21 cellular contexts compared by ENCODE assay signal in genomic region chr1:38031513-38031866, GRCh38. TPM values are rescaled to one million over a fixed set of nuclear protein-coding genes. Genes with fewer than 3 reads are reported as not detected.
DNase-seq lines count a peak whose midpoint lies in the region; ATAC-seq, FAIRE-seq and TF ChIP-seq lines count a peak whose summit lies in the region.
"Had no signal": no experiment of that assay in that cellular context is flagged by ENCODE, and none has a peak within 500 bp of the region (broad histone marks: within the 10 kb centered on the region; RNA-seq: fewer than 3 reads in every experiment).

No MANE protein-coding gene starts in this region.

- H3K4me1 ChIP-seq in HEK293 (ENCODE audit: control insufficient read depth, insufficient read depth, low read length) = peaks cover 19% of the 10 kb centered on the region
- H3K4me1 ChIP-seq in K562 (replicated peaks in 1 of 2; ENCODE audit: control insufficient read depth in 2 of 2, insufficient read depth in 2 of 2, low read length in 2 of 2) = peaks cover 10 to 38% of the 10 kb centered on the region in 2 experiments; a peak in 4 of 5 replicates
- H3K4me1 ChIP-seq in neuronal stem cell (ENCODE audit: control insufficient read depth in 2 of 2, insufficient read depth in 1 of 2, low read depth in 1 of 2, low read length in 2 of 2) = peaks cover 28 to 44% of the 10 kb centered on the region in 2 donors

- no peaks in the 10 kb centered on the region for H3K79me1 ChIP-seq in neuronal stem cell (ENCODE audit: low read depth, low read length)

- no TSS peak for BruUV-seq in K562 (replicated peaks; lab: Mats Ljungman, UMichigan)

- no peak overlapping the region for H3K4ac ChIP-seq in neuronal stem cell (ENCODE audit: low read length)

- CTCF ChIA-PET in HEK293 (lab: Yijun Ruan, JAX) (no interaction called here), K562 (lab: Yijun Ruan, JAX; ENCODE audit: low intra/inter-chr PET ratio) (no interaction called here)

- WGBS in K562 (ENCODE audit: insufficient coverage, low coverage, missing lambda C conversion rate) = 21% methylated on average over 4 of the region's 4 CpGs
- no CpG with 5 or more reads among the region's 4 CpGs for WGBS in neuronal stem cell (ENCODE audit: extremely low coverage in 2 of 2, insufficient read length in 2 of 2, insufficient replicate concordance in 1 of 2), 2 donors

- no peak overlapping the region for H4K8ac ChIP-seq in neuronal stem cell (ENCODE audit: low read depth, low read length)

- H3K23ac ChIP-seq in neuronal stem cell (ENCODE audit: low read depth, low read length, poor library complexity) = peak overlapping the region; percentile 12

- peak; percentile 46 for FAIRE-seq in K562 (lab: Jason Lieb, UNC)

- TF ChIP-seq POLR2A in K562 (conservative IDR thresholded peaks at IDR 0.05) = no peak

- ATAC-seq in K562 = no peak
- ATAC-seq: PC-3 had no signal

- no peak overlapping the region for H2AK5ac ChIP-seq in neuronal stem cell (ENCODE audit: low read depth, low read length)

- H3K9ac ChIP-seq in K562 (ENCODE audit: insufficient read depth in 1 of 2, low read depth in 2 of 2, low read length in 2 of 2) (peak overlapping the region in 1 of 2 experiments; percentile 3; a peak in 1 of 4 replicates), neuronal stem cell (ENCODE audit: low read depth, low read length, poor library complexity) (no peak overlapping the region)
- H3K9ac ChIP-seq: parathyroid adenoma had no signal

- in situ Hi-C loops in K562 (cut with MboI) = loop anchor here (25.0 kb wide), 1 partner anchor 556 kb away; no protein-coding TSS in a partner anchor

- H3K4me2 ChIP-seq in K562 (ENCODE audit: insufficient read depth, low read length) = no peak overlapping the region
- no peak overlapping the region for H3K4me2 ChIP-seq in neuronal stem cell (ENCODE audit: insufficient read depth, low read length, poor library complexity, severe bottlenecking)

- H2AFZ ChIP-seq in K562 (ENCODE audit: low read depth, low read length) = no peak overlapping the region
- H2AFZ ChIP-seq in neuronal stem cell (ENCODE audit: low read length) = no peak overlapping the region
- H2AFZ ChIP-seq: parathyroid adenoma had no signal

- no peak overlapping the region for H3K27ac ChIP-seq in HEK293 (ENCODE audit: extremely low read depth, low read depth, low read length)
- no peak overlapping the region for H3K27ac ChIP-seq in K562 (ENCODE audit: extremely low read depth, low read depth, low read length)
- no peak overlapping the region for H3K27ac ChIP-seq in neuronal stem cell (replicated peaks; ENCODE audit: low read length)
- H3K27ac ChIP-seq: parathyroid adenoma had no signal

- no peaks in the 10 kb centered on the region for H3K79me2 ChIP-seq in K562 (ENCODE audit: control insufficient read depth, insufficient read depth, low read length)
- H3K79me2 ChIP-seq: parathyroid adenoma had no signal

- no peak for TF ChIP-seq EP300 in K562 (IDR thresholded peaks at IDR 0.05; ENCODE audit: low read length)

- H3K14ac ChIP-seq in neuronal stem cell (ENCODE audit: low read length) = no peak overlapping the region

- POLR2A ChIA-PET in HEK293 (lab: Yijun Ruan, JAX) (no interaction called here), K562 (lab: Yijun Ruan, JAX) (no interaction called here)

- DNase-seq in CD1c-positive myeloid dendritic cell (ENCODE audit: extremely low spot score) (peak; percentile 44), K562 (ENCODE audit: extremely low read depth in 1 of 4, low spot score in 3 of 4) (no peak), neuronal stem cell (ENCODE audit: low spot score) (no peak), nucleus accumbens (lab: John Stamatoyannopoulos, UW) (no peak), NCI-H510A (lab: John Stamatoyannopoulos, UW) (no peak), HPDE6-E6E7 (ENCODE audit: extremely low spot score) (no peak)
- DNase-seq: activated CD4-positive, alpha-beta T cell treated with anti-CD3 and anti-CD28 coated beads, Interleukin-2, amount 50 U/mL, for 1 hour; anterior cingulate cortex; CD8-positive, alpha-beta memory T cell; dermis blood vessel endothelial cell; GDM1; glutamatergic neuron; HCEC 1CT; NCI-H2029 treated with DMSO at 0.1 percent for 48 hours; NCI-H226; PC-3; SHP77 treated with DMSO at 0.1 percent for 48 hours; T-helper 1 cell had no signal

- no peak for TF ChIP-seq CTCF in HEK293 (tag by site-specific recombination; IDR thresholded peaks at IDR 0.05)
- TF ChIP-seq CTCF in K562 (IDR thresholded peaks at IDR 0.05 in 2 of 3, conservative IDR thresholded peaks at IDR 0.05 in 1 of 3; ENCODE audit: insufficient read depth in 2 of 3, low read depth in 1 of 3, low read length in 3 of 3) = no peak

- no peaks in the 10 kb centered on the region for H3K9me1 ChIP-seq in K562 (ENCODE audit: control insufficient read depth, insufficient read depth, low read length)

- H2BK15ac ChIP-seq in neuronal stem cell (ENCODE audit: low read length) = no peak overlapping the region

- intact Hi-C loops in K562 (cut with micrococcal nuclease) = loop anchor here (10.0 kb wide), 1 partner anchor 473 kb away; no protein-coding TSS in a partner anchor

- H3K36me3 ChIP-seq in HEK293 (ENCODE audit: control insufficient read depth in 2 of 2, insufficient read depth in 1 of 2, low read length in 2 of 2) = peaks cover 0 to 13% of the 10 kb centered on the region in 2 experiments; a peak in 1 of 3 replicates
- H3K36me3 ChIP-seq in K562 (ENCODE audit: control insufficient read depth, insufficient read depth, low read length) = peaks cover 12% of the 10 kb centered on the region; the same call in 1 of the 3 replicates
- H3K36me3 ChIP-seq in neuronal stem cell (replicated peaks in 1 of 2; ENCODE audit: control insufficient read depth in 2 of 2, insufficient read depth in 2 of 2, low read length in 2 of 2) = peaks cover 0 to 8% of the 10 kb centered on the region in 2 donors

- no peak for TF ChIP-seq RAD21 in K562 (CRISPR knock-in tag; conservative IDR thresholded peaks at IDR 0.05 in 1 of 2, IDR thresholded peaks at IDR 0.05 in 1 of 2)

- H2BK12ac ChIP-seq in neuronal stem cell (ENCODE audit: low read length) = no peak overlapping the region

- no peak overlapping the region for H2BK5ac ChIP-seq in neuronal stem cell (ENCODE audit: low read length)

- no peak overlapping the region for H2BK120ac ChIP-seq in neuronal stem cell (ENCODE audit: low read depth, low read length)

- no peak overlapping the region for H3K4me3 ChIP-seq in HEK293 (ENCODE audit: low read depth, low read length)
- no peak overlapping the region for H3K4me3 ChIP-seq in K562
- H3K4me3 ChIP-seq in neuronal stem cell (ENCODE audit: low read length in 2 of 2) = no peak overlapping the region

- H3K27me3 ChIP-seq in K562 (ENCODE audit: control insufficient read depth in 2 of 2, insufficient read depth in 2 of 2, low read length in 2 of 2) (no peaks in the 10 kb centered on the region), neuronal stem cell (ENCODE audit: control insufficient read depth in 3 of 3, insufficient read depth in 3 of 3, low read depth in 1 of 3, low read length in 3 of 3) (no peaks in the 10 kb centered on the region)

- H4K20me1 ChIP-seq in K562 (replicated peaks; ENCODE audit: control insufficient read depth, insufficient read depth, low read length) = peaks cover 14% of the 10 kb centered on the region

- H3K9me3 ChIP-seq in HEK293 (ENCODE audit: control insufficient read depth, insufficient read depth, low read depth, low read length) = no peaks in the 10 kb centered on the region
- no peaks in the 10 kb centered on the region for H3K9me3 ChIP-seq in K562 (replicated peaks; ENCODE audit: control insufficient read depth, insufficient read depth, low read depth, low read length)
- H3K9me3 ChIP-seq in neuronal stem cell (replicated peaks in 1 of 2; ENCODE audit: control insufficient read depth in 2 of 2, insufficient read depth in 1 of 2, low read depth in 1 of 2, low read length in 2 of 2) = no peaks in the 10 kb centered on the region

- H3K18ac ChIP-seq in neuronal stem cell (ENCODE audit: low read length) = peak overlapping the region; percentile 52

- H4K91ac ChIP-seq in neuronal stem cell (ENCODE audit: low read depth, low read length, poor library complexity) = no peak overlapping the region

RNA-seq across cellular contexts. Expression of gene POU3F1, which starts 15.1 kb away (rescaled TPM):
- not detected in 2 replicates for total RNA-seq in K562 (2011; cell fraction: chromatin; rRNA removed; ENCODE audit: low replicate concordance)
- 0.13 TPM in 1 of 2 replicates, not detected in the other for total RNA-seq in K562 (2011; cell fraction: nucleolus; rRNA removed)
- total RNA-seq in K562 (2011; cell fraction: nucleoplasm; rRNA removed) = not detected in 2 replicates
- total RNA-seq in K562 (2014; rRNA removed) (0.08 and 0.09 TPM in 2 replicates), K562 (2014; rRNA removed; fragmentation: Illumina TruSeq; extraction: Trizol) (not detected in 2 replicates), K562 (2015; rRNA removed; fragmentation: Illumina TruSeq; extraction: Trizol) (not detected in 2 replicates), K562 (2021) (not detected in 2 replicates)
- polyA plus RNA-seq in K562 (2011; rRNA removed) (0.05 TPM in 1 of 2 replicates, not detected in the other), K562 (2014; fragmentation: Illumina TruSeq; extraction: Trizol) (not detected in 2 replicates), K562 (2014; fragmentation: Nextera tagmentation; extraction: Ambion mirVana) (not detected), K562 (2014; rRNA removed) (not detected in 2 replicates)
- polyA plus RNA-seq in K562 (2011; cell fraction: cytosol; rRNA removed) = not detected in 2 replicates
- 0.06 and 0.15 TPM in 2 replicates for polyA plus RNA-seq in K562 (2011; cell fraction: nucleus; rRNA removed)
- not detected in 2 replicates for polyA plus RNA-seq in K562 (2012)
- polyA minus RNA-seq in K562 (2011; rRNA and poly(A)+ RNA removed) = not detected in 2 replicates
- not detected in 2 replicates for polyA minus RNA-seq in K562 (2011; cell fraction: cytosol; rRNA and poly(A)+ RNA removed)
- 0.13 and 0.33 TPM in 2 replicates for polyA minus RNA-seq in K562 (2011; cell fraction: nucleus; rRNA and poly(A)+ RNA removed)
- 34.6 TPM for polyA plus RNA-seq in neuronal stem cell (2013, experiment 1 of 2)
- polyA plus RNA-seq in neuronal stem cell (2013, experiment 2 of 2) = 34.4 TPM
- total RNA-seq: cardiac septum, PC-3 had no signal

RNA-seq across cellular contexts. Expression of gene UTP11, which starts 19.0 kb away (rescaled TPM):
- total RNA-seq in K562 (2011; cell fraction: chromatin; rRNA removed; ENCODE audit: low replicate concordance) = 67.0 and 115 TPM in 2 replicates
- 37.6 and 49.2 TPM in 2 replicates for total RNA-seq in K562 (2011; cell fraction: nucleolus; rRNA removed)
- total RNA-seq in K562 (2011; cell fraction: nucleoplasm; rRNA removed) = 97.2 and 146 TPM in 2 replicates
- total RNA-seq in K562 (2014; rRNA removed) (125 and 137 TPM in 2 replicates), K562 (2014; rRNA removed; fragmentation: Illumina TruSeq; extraction: Trizol) (215 and 251 TPM in 2 replicates), K562 (2015; rRNA removed; fragmentation: Illumina TruSeq; extraction: Trizol) (214 and 221 TPM in 2 replicates), K562 (2021) (124 and 129 TPM in 2 replicates)
- polyA plus RNA-seq in K562 (2011; rRNA removed) (67.6 and 91.1 TPM in 2 replicates), K562 (2014; fragmentation: Illumina TruSeq; extraction: Trizol) (329 and 378 TPM in 2 replicates), K562 (2014; fragmentation: Nextera tagmentation; extraction: Ambion mirVana) (100 to 1,000 TPM; 269 to 303 TPM), K562 (2014; rRNA removed) (167 and 253 TPM in 2 replicates)
- 22.4 and 42.7 TPM in 2 replicates for polyA plus RNA-seq in K562 (2011; cell fraction: cytosol; rRNA removed)
- 18.0 and 28.1 TPM in 2 replicates for polyA plus RNA-seq in K562 (2011; cell fraction: nucleus; rRNA removed)
- polyA plus RNA-seq in K562 (2012) = 76.5 and 96.7 TPM in 2 replicates
- 46.0 and 51.0 TPM in 2 replicates for polyA minus RNA-seq in K562 (2011; rRNA and poly(A)+ RNA removed)
- 25.8 and 26.4 TPM in 2 replicates for polyA minus RNA-seq in K562 (2011; cell fraction: cytosol; rRNA and poly(A)+ RNA removed)
- polyA minus RNA-seq in K562 (2011; cell fraction: nucleus; rRNA and poly(A)+ RNA removed) = 17.6 and 38.0 TPM in 2 replicates
- 52.4 TPM for polyA plus RNA-seq in neuronal stem cell (2013, experiment 1 of 2)
- 53.8 TPM for polyA plus RNA-seq in neuronal stem cell (2013, experiment 2 of 2)

RNA-seq across cellular contexts. Expression of gene FHL3, which starts 26.2 kb away (rescaled TPM):
- total RNA-seq in K562 (2011; cell fraction: chromatin; rRNA removed; ENCODE audit: low replicate concordance) = 89.8 and 202 TPM in 2 replicates
- 99.7 and 116 TPM in 2 replicates for total RNA-seq in K562 (2011; cell fraction: nucleolus; rRNA removed)
- 98.0 and 139 TPM in 2 replicates for total RNA-seq in K562 (2011; cell fraction: nucleoplasm; rRNA removed)
- total RNA-seq in K562 (2014; rRNA removed) (55.7 and 80.3 TPM in 2 replicates), K562 (2014; rRNA removed; fragmentation: Illumina TruSeq; extraction: Trizol) (22.6 and 27.7 TPM in 2 replicates), K562 (2015; rRNA removed; fragmentation: Illumina TruSeq; extraction: Trizol) (34.1 and 35.1 TPM in 2 replicates), K562 (2021) (123 and 144 TPM in 2 replicates)
- polyA plus RNA-seq in K562 (2011; rRNA removed) (14.8 and 18.9 TPM in 2 replicates), K562 (2014; fragmentation: Illumina TruSeq; extraction: Trizol) (117 and 145 TPM in 2 replicates), K562 (2014; fragmentation: Nextera tagmentation; extraction: Ambion mirVana) (1 to 10 TPM; 6.1 to 8.0 TPM), K562 (2014; rRNA removed) (56.7 and 61.4 TPM in 2 replicates)
- polyA plus RNA-seq in K562 (2011; cell fraction: cytosol; rRNA removed) = 31.0 and 53.9 TPM in 2 replicates
- 58.4 and 84.8 TPM in 2 replicates for polyA plus RNA-seq in K562 (2011; cell fraction: nucleus; rRNA removed)
- polyA plus RNA-seq in K562 (2012) = 76.0 and 140 TPM in 2 replicates
- 26.4 and 29.9 TPM in 2 replicates for polyA minus RNA-seq in K562 (2011; rRNA and poly(A)+ RNA removed)
- 46.4 and 60.9 TPM in 2 replicates for polyA minus RNA-seq in K562 (2011; cell fraction: cytosol; rRNA and poly(A)+ RNA removed)
- 41.9 and 46.1 TPM in 2 replicates for polyA minus RNA-seq in K562 (2011; cell fraction: nucleus; rRNA and poly(A)+ RNA removed)
- 26.5 TPM for polyA plus RNA-seq in neuronal stem cell (2013, experiment 1 of 2)
- polyA plus RNA-seq in neuronal stem cell (2013, experiment 2 of 2) = 25.9 TPM

RNA-seq across cellular contexts. Expression of gene SF3A3, which starts 41.7 kb away (rescaled TPM):
- total RNA-seq in K562 (2011; cell fraction: chromatin; rRNA removed; ENCODE audit: low replicate concordance) = 120 and 207 TPM in 2 replicates
- 64.9 and 65.3 TPM in 2 replicates for total RNA-seq in K562 (2011; cell fraction: nucleolus; rRNA removed)
- 96.5 and 110 TPM in 2 replicates for total RNA-seq in K562 (2011; cell fraction: nucleoplasm; rRNA removed)
- total RNA-seq in K562 (2014; rRNA removed) = 237 and 305 TPM in 2 replicates
- total RNA-seq in K562 (2014; rRNA removed; fragmentation: Illumina TruSeq; extraction: Trizol) = 303 and 319 TPM in 2 replicates
- 348 and 384 TPM in 2 replicates for total RNA-seq in K562 (2015; rRNA removed; fragmentation: Illumina TruSeq; extraction: Trizol)
- total RNA-seq in K562 (2021) = 177 and 184 TPM in 2 replicates
- polyA plus RNA-seq in K562 (2011; rRNA removed) = 131 and 193 TPM in 2 replicates
- 44.6 and 75.3 TPM in 2 replicates for polyA plus RNA-seq in K562 (2011; cell fraction: cytosol; rRNA removed)
- polyA plus RNA-seq in K562 (2011; cell fraction: nucleus; rRNA removed) = 44.8 and 71.7 TPM in 2 replicates
- polyA plus RNA-seq in K562 (2012) = 105 and 258 TPM in 2 replicates
- polyA plus RNA-seq in K562 (2014; fragmentation: Illumina TruSeq; extraction: Trizol) = 305 and 350 TPM in 2 replicates
- 100 to 1,000 TPM; 197 to 467 TPM for polyA plus RNA-seq in K562 (2014; fragmentation: Nextera tagmentation; extraction: Ambion mirVana)
- 237 and 245 TPM in 2 replicates for polyA plus RNA-seq in K562 (2014; rRNA removed)
- 201 and 210 TPM in 2 replicates for polyA minus RNA-seq in K562 (2011; rRNA and poly(A)+ RNA removed)
- polyA minus RNA-seq in K562 (2011; cell fraction: cytosol; rRNA and poly(A)+ RNA removed) = 101 and 121 TPM in 2 replicates
- polyA minus RNA-seq in K562 (2011; cell fraction: nucleus; rRNA and poly(A)+ RNA removed) = 39.4 and 86.4 TPM in 2 replicates
- polyA plus RNA-seq in neuronal stem cell (2013, experiment 1 of 2) = 53.3 TPM
- polyA plus RNA-seq in neuronal stem cell (2013, experiment 2 of 2) = 50.9 TPM
